ENCODE assay signal across 15 cellular contexts in genomic region chrX:48278958-48279357, GRCh38. TPM values are rescaled to one million over a fixed set of nuclear protein-coding genes. Genes with fewer than 3 reads are reported as not detected.
DNase-seq lines count a peak whose midpoint lies in the region; ATAC-seq, FAIRE-seq and TF ChIP-seq lines count a peak whose summit lies in the region.
"Had no signal": no experiment of that assay in that cellular context is flagged by ENCODE, and none has a peak within 500 bp of the region (broad histone marks: within the 10 kb centered on the region; RNA-seq: fewer than 3 reads in every experiment).

No MANE protein-coding gene starts in this region.

- no peak for FAIRE-seq in D721Med (lab: Jason Lieb, UNC)
- FAIRE-seq: A549 had no signal

- intact Hi-C loops in psoas muscle (cut with DNase I) = no loop called here

- no peak overlapping the region for H3K4me3 ChIP-seq in SK-N-MC
- no peak overlapping the region for H3K4me3 ChIP-seq in psoas muscle
- H3K4me3 ChIP-seq: A549, upper lobe of right lung had no signal

- TF ChIP-seq CTCF in psoas muscle (IDR thresholded peaks at IDR 0.05) = no peak
- no peak for TF ChIP-seq CTCF in D721Med (IDR thresholded peaks at IDR 0.05; ENCODE audit: insufficient read depth, missing control alignments)

- H3K9me3 ChIP-seq in SK-N-MC (ENCODE audit: low read depth, low read length) = no peaks in the 10 kb centered on the region
- no peaks in the 10 kb centered on the region for H3K9me3 ChIP-seq in psoas muscle
- H3K9me3 ChIP-seq: A549, upper lobe of right lung had no signal

- peak in 1 of 4 donors; percentile 43 for ATAC-seq in psoas muscle
- no peak for ATAC-seq in GM21737 (IDR thresholded peaks at IDR 0.05; ENCODE audit: unreplicated experiment)
- ATAC-seq: A549, Panc1, upper lobe of right lung had no signal

- no peaks in the 10 kb centered on the region for H3K27me3 ChIP-seq in psoas muscle (ENCODE audit: insufficient read depth in 3 of 3, low read length in 2 of 3)
- H3K27me3 ChIP-seq: upper lobe of right lung had no signal

- H3K36me3 ChIP-seq in SK-N-MC (ENCODE audit: insufficient read depth, low read length) (no peaks in the 10 kb centered on the region), psoas muscle (ENCODE audit: insufficient read depth in 1 of 2, low read depth in 1 of 2) (no peaks in the 10 kb centered on the region)
- H3K36me3 ChIP-seq: upper lobe of right lung had no signal

- 56 to 71% (median 68%) methylated on average over 9 of the region's 9 CpGs for WGBS in psoas muscle, 3 donors

- H3K4me1 ChIP-seq in psoas muscle = no peaks in the 10 kb centered on the region
- H3K4me1 ChIP-seq: A549, upper lobe of right lung had no signal

- CTCF ChIA-PET in HEK293T (lab: Yijun Ruan, JAX) = no interaction called here

- peak; percentile 33 for DNase-seq in NCI-H2227 (lab: John Stamatoyannopoulos, UW; ENCODE audit: unreplicated experiment)
- DNase-seq in NCI-H2227 treated with DMSO at 0.1 percent for 48 hours (lab: John Stamatoyannopoulos, UW) = no peak
- peak; percentile 8 for DNase-seq in HEK293T (ENCODE audit: extremely low spot score)
- DNase-seq in SK-N-MC (ENCODE audit: low read depth, low spot score) = peak; percentile 1
- peak; percentile 11 to 69 for DNase-seq in psoas muscle
- DNase-seq in D721Med (ENCODE audit: insufficient read length, low spot score) = no peak
- no peak for DNase-seq in NCI-H187 treated with DMSO at 0.1 percent for 48 hours (lab: John Stamatoyannopoulos, UW)
- DNase-seq: activated naive CD4-positive, alpha-beta T cell treated with Interleukin-2 at 50 U/mL for 16 hours; DMS79; upper lobe of right lung had no signal

- no peak overlapping the region for H3K9ac ChIP-seq in SK-N-MC (ENCODE audit: insufficient read length)
- H3K9ac ChIP-seq: KMS-11 had no signal

- no peak overlapping the region for H3K27ac ChIP-seq in SK-N-MC
- H3K27ac ChIP-seq in psoas muscle = no peak overlapping the region
- H3K27ac ChIP-seq: A549, KMS-11, upper lobe of right lung had no signal

- POLR2A ChIA-PET in HEK293T (lab: Yijun Ruan, JAX) = no interaction called here

TF ChIP-seq in HEK293T, 16 proteins besides CTCF, POLR2A, EP300 and RAD21:
- TF ChIP-seq HDGF (IDR thresholded peaks at IDR 0.05; ENCODE audit: borderline replicate concordance) = no peak
TF ChIP-seq in HEK293T: peak in this region for 0.

RNA-seq across cellular contexts. Expression of gene SSX1, which starts 23.8 kb away (rescaled TPM):
- not detected for total RNA-seq in psoas muscle
- polyA plus RNA-seq in psoas muscle = not detected
- total RNA-seq: activated CD8-positive, alpha-beta memory T cell treated with anti-CD3 and anti-CD28 coated beads for 36 hours; upper lobe of right lung had no signal
- polyA plus RNA-seq: A549 had no signal

Comparison
In these comparisons a context has a peak if more than half of its experiments do, and no peak if none do; other contexts are left out.
1. DNase-seq: peak in NCI-H2227 (single experiment), HEK293T (single experiment), SK-N-MC (single experiment) and psoas muscle (2 of 2); none in NCI-H2227 treated with DMSO at 0.1 percent for 48 hours (single experiment), D721Med (single experiment) and NCI-H187 treated with DMSO at 0.1 percent for 48 hours (single experiment).